In the genomic region with DNA sequence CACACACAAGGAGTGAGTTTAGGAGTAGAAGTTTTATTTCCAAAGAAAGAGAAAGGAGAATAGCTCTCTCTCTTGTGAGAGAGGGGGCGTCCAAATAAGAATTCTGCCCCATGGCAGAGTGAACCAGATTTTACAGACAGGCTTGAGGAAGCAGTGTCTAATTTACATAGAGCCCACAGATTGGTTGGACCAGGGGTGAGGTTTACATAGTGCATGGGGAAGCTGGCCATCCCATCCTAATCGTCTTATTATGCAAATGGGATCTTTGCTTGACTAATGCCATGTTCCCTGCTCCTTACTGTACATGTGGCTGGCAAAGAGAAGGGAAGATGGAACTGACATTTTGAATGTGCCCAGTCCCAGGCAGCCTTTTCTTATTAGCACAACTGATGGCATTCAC, we compare ENCODE assay signal across 21 cellular contexts.
DNase-seq lines count a peak whose midpoint lies in the region; ATAC-seq and TF ChIP-seq lines count a peak whose summit lies in the region.
"Had no signal": no experiment of that assay in that cellular context is flagged by ENCODE, and none has a peak within 500 bp of the region (broad histone marks: within the 10 kb centered on the region; RNA-seq: fewer than 3 reads in every experiment).

No MANE protein-coding gene starts in this region.

- TF ChIP-seq CTCF in mammary epithelial cell (conservative IDR thresholded peaks at IDR 0.05 in 1 of 2, IDR thresholded peaks at IDR 0.05 in 1 of 2; ENCODE audit: extremely low read depth in 1 of 2, insufficient read depth in 1 of 2, low read depth in 1 of 2, low read length in 2 of 2) = no peak
- TF ChIP-seq CTCF in GM10266 (IDR thresholded peaks at IDR 0.05; ENCODE audit: control insufficient read depth, insufficient read depth, low read depth, missing control alignments) = no peak

- no peak overlapping the region for H2AFZ ChIP-seq in mammary epithelial cell (ENCODE audit: low read depth, low read length)

- H3K9me3 ChIP-seq in mammary epithelial cell (replicated peaks; ENCODE audit: insufficient read depth, low read length) = no peaks in the 10 kb centered on the region

- H3K27ac ChIP-seq in mammary epithelial cell (ENCODE audit: insufficient read depth, low read depth, low read length) = no peak overlapping the region
- H3K27ac ChIP-seq: esophagus muscularis mucosa, uterus had no signal

- 100% methylated on average over 2 of the region's 2 CpGs for WGBS in mammary epithelial cell (ENCODE audit: low coverage, missing lambda C conversion rate)

- TSS peak; percentile 49 for BruUV-seq in mammary epithelial cell (replicated peaks; lab: Mats Ljungman, UMichigan)

- no peaks in the 10 kb centered on the region for H3K36me3 ChIP-seq in mammary epithelial cell (ENCODE audit: insufficient read depth, low read length)
- H3K36me3 ChIP-seq: esophagus muscularis mucosa, uterus had no signal

- H3K4me3 ChIP-seq in mammary epithelial cell (replicated peaks in 1 of 3; ENCODE audit: insufficient read depth in 1 of 3, low read depth in 2 of 3, low read length in 3 of 3) = no peak overlapping the region
- H3K4me3 ChIP-seq: esophagus muscularis mucosa, uterus had no signal

- no peak overlapping the region for H3K4me2 ChIP-seq in mammary epithelial cell (ENCODE audit: insufficient read depth, low read depth, low read length)

- CTCF ChIA-PET in mammary epithelial cell (lab: Charles Lee; ENCODE audit: low non-redundant PET) = no interaction called here

- no peaks in the 10 kb centered on the region for H3K27me3 ChIP-seq in mammary epithelial cell (ENCODE audit: insufficient read depth, low read length)
- H3K27me3 ChIP-seq: esophagus muscularis mucosa, uterus had no signal

- no peak for ATAC-seq in left colon
- no peak for ATAC-seq in GM21526 (IDR thresholded peaks at IDR 0.05; ENCODE audit: low FRiP score, unreplicated experiment)
- ATAC-seq: activated CD8-positive, alpha-beta T cell treated with anti-CD3 and anti-CD28 coated beads for 36 hours; activated T-cell treated with anti-CD3 and anti-CD28 coated beads, Interleukin-2, amount 50 U/mL, for 4 hours; CD8-positive, alpha-beta T cell; left cardiac atrium; T-cell had no signal

- H4K20me1 ChIP-seq in mammary epithelial cell (ENCODE audit: insufficient read depth, low read length) = no peaks in the 10 kb centered on the region

- no peaks in the 10 kb centered on the region for H3K4me1 ChIP-seq in mammary epithelial cell (ENCODE audit: insufficient read depth, low read length)
- H3K4me1 ChIP-seq: esophagus muscularis mucosa, uterus had no signal

- H3K79me2 ChIP-seq in mammary epithelial cell (ENCODE audit: insufficient read depth, low read length) = no peaks in the 10 kb centered on the region

- dilution Hi-C loops in mammary epithelial cell (cut with HindIII; ENCODE audit: low sequenced_read_pairs) = loop anchor here (10.0 kb wide), 1 partner anchor 471 kb away; no protein-coding TSS in a partner anchor

- intact Hi-C loops in mammary epithelial cell (cut with micrococcal nuclease) (loop anchor here (1.0 kb wide), 6 partner anchors 42 to 467 kb away; no protein-coding TSS in a partner anchor), left colon (cut with DNase I, micrococcal nuclease) (no loop called here)

- DNase-seq in CD1c-positive myeloid dendritic cell (ENCODE audit: extremely low spot score) (peak; percentile 37), KBM-7 (peak; percentile 17), NOMO-1 treated with DMSO at 0.1 percent for 48 hours (lab: John Stamatoyannopoulos, UW; ENCODE audit: unreplicated experiment) (peak; percentile 27), mammary epithelial cell (peak; percentile 23), left colon (no peak), GM10266 (ENCODE audit: extremely low spot score) (no peak)
- no peak for DNase-seq in stimulated activated CD8-positive, alpha-beta memory T cell treated with anti-CD3 and anti-CD28 coated beads, Interleukin-4, amount 100 ng/mL, for 48 hours
- DNase-seq: activated CD8-positive, alpha-beta T cell treated with anti-CD3 and anti-CD28 coated beads for 36 hours; activated naive CD4-positive, alpha-beta T cell treated with anti-CD3 and anti-CD28 coated beads, Interleukin-2, amount 10 ng/mL, durations not matched to agents 7 days and 5 days; activated T-cell treated with anti-CD3 and anti-CD28 coated beads, Interleukin-2, amount 50 U/mL, for 4 hours; anterior cingulate cortex; CD8-positive, alpha-beta T cell; left cardiac atrium; NCI-H1694 treated with DMSO at 0.1 percent for 48 hours; NCI-H345; SHP77 treated with DMSO at 0.1 percent for 48 hours; stimulated activated CD4-positive, alpha-beta T cell treated with anti-CD3 and anti-CD28 coated beads, Interleukin-2, amount 100 ng/mL, for 48 hours; T-cell; uterus had no signal

- no peak overlapping the region for H3K9ac ChIP-seq in mammary epithelial cell (ENCODE audit: insufficient read depth, low read length)

- in situ Hi-C loops in KBM-7 (cut with MboI; ENCODE audit: low pct_unique_long_range_greater_than_20kb, low sequenced_read_pairs) (no loop called here), mammary epithelial cell (cut with MboI; ENCODE audit: low sequenced_read_pairs in 2 of 2) (loop anchor here in 1 of 2 donors (10.0 kb wide), 1 partner anchor 231 kb away; no protein-coding TSS in a partner anchor)

Comparison
In these comparisons a context has a peak if more than half of its experiments do, and no peak if none do; other contexts are left out.
1. DNase-seq: peak in CD1c-positive myeloid dendritic cell (single experiment), KBM-7 (single experiment), NOMO-1 treated with DMSO at 0.1 percent for 48 hours (single experiment) and mammary epithelial cell (single experiment); none in stimulated activated CD8-positive, alpha-beta memory T cell treated with anti-CD3 and anti-CD28 coated beads, Interleukin-4, amount 100 ng/mL, for 48 hours (single experiment), left colon (0 of 2) and GM10266 (single experiment).